22 cellular contexts compared by ENCODE assay signal in the genomic region with DNA sequence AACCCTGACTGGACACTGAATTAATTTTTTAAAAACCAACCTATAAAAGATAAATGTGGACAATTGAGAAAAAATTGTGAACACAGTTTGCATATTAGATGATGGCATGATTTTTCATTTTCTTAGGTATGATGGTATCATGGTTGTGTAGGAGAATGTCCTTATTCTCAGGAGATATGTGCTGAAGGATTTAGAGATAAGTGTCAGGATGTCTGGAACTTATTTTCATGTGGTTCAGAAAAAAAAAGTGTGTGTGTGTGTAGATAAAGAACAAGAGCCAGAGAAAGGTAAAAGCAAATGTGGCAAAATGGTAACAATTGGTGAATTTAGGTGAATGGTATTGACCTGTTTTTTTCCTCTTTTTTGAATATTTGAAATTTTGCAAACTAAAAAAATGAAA. TPM values are rescaled to one million over a fixed set of nuclear protein-coding genes. Genes with fewer than 3 reads are reported as not detected.
"Had no signal": no experiment of that assay in that cellular context is flagged by ENCODE, and none has a peak within 500 bp of the region (broad histone marks: within the 10 kb centered on the region; RNA-seq: fewer than 3 reads in every experiment).

No MANE protein-coding gene starts in this region.

- H3K9me3 Mint-ChIP-seq: activated B cell treated with CpG ODN at 0.5 μM for 24 hours had no signal

- H3K27me3 ChIP-seq: adrenal gland had no signal

- DNase-seq: activated B cell treated with CpG ODN at 0.5 μM for 24 hours; activated CD4-positive, alpha-beta T cell treated with anti-CD3 and anti-CD28 coated beads for 1 hour; activated effector memory CD4-positive, alpha-beta T cell treated with Interleukin-2 at 50 U/mL for 16 hours; activated T-cell treated with anti-CD3 and anti-CD28 coated beads for 4 hours; adrenal gland; anterior cingulate cortex; cerebellar nuclear complex; Karpas-422; MM.1S; NCI-H1105; NCI-H1436; NCI-H1694 treated with DMSO at 0.1 percent for 48 hours; NCI-H2029 treated with DMSO at 0.1 percent for 48 hours; NCI-H345; NCI-H510A; NCI-H526 treated with DMSO at 0.1 percent for 48 hours; NCI-H82; SIG-M5; T-helper 2 cell; T1000 had no signal

- H3K4me3 ChIP-seq: adrenal gland had no signal

- H3K27ac ChIP-seq: adrenal gland had no signal

- H3K27me3 Mint-ChIP-seq: activated B cell treated with CpG ODN at 0.5 μM for 24 hours had no signal

- H3K27ac Mint-ChIP-seq: activated B cell treated with CpG ODN at 0.5 μM for 24 hours had no signal

- H3K4me3 Mint-ChIP-seq: activated B cell treated with CpG ODN at 0.5 μM for 24 hours had no signal

- ATAC-seq: activated naive CD4-positive, alpha-beta T cell treated with anti-CD3 and anti-CD28 coated beads, Interleukin-2, amount 50 U/mL, for 72 hours had no signal

- H3K9me3 ChIP-seq: adrenal gland had no signal

RNA-seq across cellular contexts. Expression of a gene that starts 50.8 kb away (rescaled TPM):
- total RNA-seq: activated B cell treated with CpG ODN at 0.5 μM for 24 hours, RPMI7951 had no signal
